ENCODE assay signal across 1 cellular context in the genomic region with DNA sequence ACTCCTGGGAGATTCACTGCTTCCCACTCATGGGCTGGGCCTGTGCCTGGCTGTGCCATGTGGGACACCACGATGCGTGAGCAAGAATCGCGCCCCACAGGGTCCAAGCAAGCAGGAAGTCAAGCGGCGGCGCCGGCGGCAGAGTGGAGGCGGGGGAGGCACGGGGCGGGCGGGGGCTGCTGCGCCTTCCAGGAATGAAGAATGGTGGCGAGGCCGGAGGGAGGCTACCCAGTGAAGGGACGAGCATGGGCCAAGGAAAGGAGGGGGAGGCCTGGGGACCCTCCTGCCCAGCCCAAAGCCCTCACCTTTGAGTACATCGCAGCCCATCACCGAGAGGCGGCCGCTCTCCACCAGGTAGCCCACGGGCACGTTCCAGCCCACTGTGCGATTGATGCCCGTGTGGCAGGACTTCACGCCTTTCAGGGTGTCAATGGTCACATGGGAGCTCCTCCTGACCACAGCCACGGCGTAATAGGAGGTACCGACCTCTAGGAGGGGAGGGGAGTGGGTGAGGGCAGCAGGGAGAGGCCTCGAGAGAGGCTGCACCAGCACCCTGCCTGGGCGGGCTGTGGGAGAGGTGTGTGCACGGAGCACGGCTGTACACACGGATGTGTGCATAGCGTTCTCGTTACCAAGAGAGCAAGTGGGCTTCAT.
TF ChIP-seq lines count a peak whose summit lies in the region.

No MANE protein-coding gene starts in this region.

TF ChIP-seq in GM12878, 131 proteins besides CTCF, POLR2A, EP300 and RAD21:
- peak; percentile 22 to 62; a peak in 1 of 4 replicates for TF ChIP-seq BHLHE40 (IDR thresholded peaks at IDR 0.05; ENCODE audit: borderline replicate concordance in 1 of 2, low read depth in 2 of 2, low read length in 1 of 2)
- no peak for TF ChIP-seq SIN3A (IDR thresholded peaks at IDR 0.05; ENCODE audit: low read depth, low read length)
- TF ChIP-seq PAX5 (IDR thresholded peaks at IDR 0.05; ENCODE audit: borderline replicate concordance, low read depth, low read length), result 0 out of 2 replicates have a peak, but pooled peaks have one; percentile 29
- 0 out of 2 replicates have a peak, but pooled peaks have one; percentile 3 for TF ChIP-seq TCF3 (IDR thresholded peaks at IDR 0.05; ENCODE audit: borderline replicate concordance, insufficient read depth, low read depth, low read length)
- TF ChIP-seq, protein P1, sequence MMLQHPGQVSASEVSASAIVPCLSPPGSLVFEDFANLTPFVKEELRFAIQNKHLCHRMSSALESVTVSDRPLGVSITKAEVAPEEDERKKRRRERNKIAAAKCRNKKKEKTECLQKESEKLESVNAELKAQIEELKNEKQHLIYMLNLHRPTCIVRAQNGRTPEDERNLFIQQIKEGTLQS (IDR thresholded peaks at IDR 0.05; ENCODE audit: borderline replicate concordance, extremely low read depth, low read depth, low read length), result no peak
- TF ChIP-seq, protein P2, sequence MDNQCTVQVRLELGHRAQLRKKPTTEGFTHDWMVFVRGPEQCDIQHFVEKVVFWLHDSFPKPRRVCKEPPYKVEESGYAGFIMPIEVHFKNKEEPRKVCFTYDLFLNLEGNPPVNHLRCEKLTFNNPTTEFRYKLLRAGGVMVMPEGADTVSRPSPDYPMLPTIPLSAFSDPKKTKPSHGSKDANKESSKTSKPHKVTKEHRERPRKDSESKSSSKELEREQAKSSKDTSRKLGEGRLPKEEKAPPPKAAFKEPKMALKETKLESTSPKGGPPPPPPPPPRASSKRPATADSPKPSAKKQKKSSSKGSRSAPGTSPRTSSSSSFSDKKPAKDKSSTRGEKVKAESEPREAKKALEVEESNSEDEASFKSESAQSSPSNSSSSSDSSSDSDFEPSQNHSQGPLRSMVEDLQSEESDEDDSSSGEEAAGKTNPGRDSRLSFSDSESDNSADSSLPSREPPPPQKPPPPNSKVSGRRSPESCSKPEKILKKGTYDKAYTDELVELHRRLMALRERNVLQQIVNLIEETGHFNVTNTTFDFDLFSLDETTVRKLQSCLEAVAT (IDR thresholded peaks at IDR 0.05), result no peak
- TF ChIP-seq SUZ12 (IDR thresholded peaks at IDR 0.05; ENCODE audit: unreplicated experiment), result no peak
- TF ChIP-seq, protein P3, sequence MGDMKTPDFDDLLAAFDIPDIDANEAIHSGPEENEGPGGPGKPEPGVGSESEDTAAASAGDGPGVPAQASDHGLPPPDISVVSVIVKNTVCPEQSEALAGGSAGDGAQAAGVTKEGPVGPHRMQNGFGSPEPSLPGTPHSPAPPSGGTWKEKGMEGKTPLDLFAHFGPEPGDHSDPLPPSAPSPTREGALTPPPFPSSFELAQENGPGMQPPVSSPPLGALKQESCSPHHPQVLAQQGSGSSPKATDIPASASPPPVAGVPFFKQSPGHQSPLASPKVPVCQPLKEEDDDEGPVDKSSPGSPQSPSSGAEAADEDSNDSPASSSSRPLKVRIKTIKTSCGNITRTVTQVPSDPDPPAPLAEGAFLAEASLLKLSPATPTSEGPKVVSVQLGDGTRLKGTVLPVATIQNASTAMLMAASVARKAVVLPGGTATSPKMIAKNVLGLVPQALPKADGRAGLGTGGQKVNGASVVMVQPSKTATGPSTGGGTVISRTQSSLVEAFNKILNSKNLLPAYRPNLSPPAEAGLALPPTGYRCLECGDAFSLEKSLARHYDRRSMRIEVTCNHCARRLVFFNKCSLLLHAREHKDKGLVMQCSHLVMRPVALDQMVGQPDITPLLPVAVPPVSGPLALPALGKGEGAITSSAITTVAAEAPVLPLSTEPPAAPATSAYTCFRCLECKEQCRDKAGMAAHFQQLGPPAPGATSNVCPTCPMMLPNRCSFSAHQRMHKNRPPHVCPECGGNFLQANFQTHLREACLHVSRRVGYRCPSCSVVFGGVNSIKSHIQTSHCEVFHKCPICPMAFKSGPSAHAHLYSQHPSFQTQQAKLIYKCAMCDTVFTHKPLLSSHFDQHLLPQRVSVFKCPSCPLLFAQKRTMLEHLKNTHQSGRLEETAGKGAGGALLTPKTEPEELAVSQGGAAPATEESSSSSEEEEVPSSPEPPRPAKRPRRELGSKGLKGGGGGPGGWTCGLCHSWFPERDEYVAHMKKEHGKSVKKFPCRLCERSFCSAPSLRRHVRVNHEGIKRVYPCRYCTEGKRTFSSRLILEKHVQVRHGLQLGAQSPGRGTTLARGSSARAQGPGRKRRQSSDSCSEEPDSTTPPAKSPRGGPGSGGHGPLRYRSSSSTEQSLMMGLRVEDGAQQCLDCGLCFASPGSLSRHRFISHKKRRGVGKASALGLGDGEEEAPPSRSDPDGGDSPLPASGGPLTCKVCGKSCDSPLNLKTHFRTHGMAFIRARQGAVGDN (IDR thresholded peaks at IDR 0.05), result peak; percentile 36
- TF ChIP-seq BACH1 (IDR thresholded peaks at IDR 0.05; ENCODE audit: borderline replicate concordance), result 0 out of 2 replicates have a peak, but pooled peaks have one; percentile 17
- TF ChIP-seq BRCA1 (IDR thresholded peaks at IDR 0.05; ENCODE audit: low read depth, low read length), result no peak
- TF ChIP-seq GATAD2B (conservative IDR thresholded peaks at IDR 0.05; ENCODE audit: low read depth), result 0 out of 2 replicates have a peak, but pooled peaks have one; percentile 17
- TF ChIP-seq HCFC1 (IDR thresholded peaks at IDR 0.05; ENCODE audit: low read length), result 0 out of 2 replicates have a peak, but pooled peaks have one; percentile 7
TF ChIP-seq in GM12878: peak in this region for 7.
